In the genomic region with DNA sequence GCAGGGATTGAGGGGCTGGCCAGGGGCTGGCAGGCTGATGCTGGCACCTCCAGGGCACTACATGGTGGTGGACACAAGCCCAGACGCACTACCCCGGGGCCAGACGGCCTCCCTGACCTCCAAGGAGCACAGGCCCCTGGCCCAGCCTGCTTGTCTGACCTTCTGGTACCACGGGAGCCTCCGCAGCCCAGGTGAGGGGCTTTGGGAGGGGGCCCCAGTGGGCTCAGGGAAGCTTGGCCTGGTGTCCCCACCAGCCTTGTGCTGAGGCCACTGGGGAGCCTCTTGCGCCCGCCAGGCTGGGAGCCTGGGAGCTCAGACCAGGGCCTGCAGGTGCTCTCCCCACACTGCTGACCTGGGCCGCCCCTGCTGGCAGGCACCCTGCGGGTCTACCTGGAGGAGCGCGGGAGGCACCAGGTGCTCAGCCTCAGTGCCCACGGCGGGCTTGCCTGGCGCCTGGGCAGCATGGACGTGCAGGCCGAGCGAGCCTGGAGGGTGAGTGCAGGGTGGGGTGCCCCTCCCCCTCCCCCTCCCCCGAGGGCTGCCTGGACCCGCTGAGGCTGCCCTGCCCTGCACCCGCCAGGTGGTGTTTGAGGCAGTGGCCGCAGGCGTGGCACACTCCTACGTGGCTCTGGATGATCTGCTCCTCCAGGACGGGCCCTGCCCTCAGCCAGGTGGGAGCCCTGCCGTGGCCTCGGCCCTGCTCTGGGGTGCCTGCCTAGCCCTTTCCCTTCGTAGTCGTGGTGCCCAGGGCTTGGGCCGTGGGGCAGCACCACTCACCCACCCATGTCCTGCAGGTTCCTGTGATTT, we compare ENCODE assay signal across 10 cellular contexts. TPM values are rescaled to one million over a fixed set of nuclear protein-coding genes. Genes with fewer than 3 reads are reported as not detected.
DNase-seq lines count a peak whose midpoint lies in the region; ATAC-seq and TF ChIP-seq lines count a peak whose summit lies in the region.
"Had no signal": no experiment of that assay in that cellular context is flagged by ENCODE, and none has a peak within 500 bp of the region (broad histone marks: within the 10 kb centered on the region; RNA-seq: fewer than 3 reads in every experiment).

No MANE protein-coding gene starts in this region.

- ATAC-seq in left ventricle myocardium superior (no peak), HG02884 (IDR thresholded peaks at IDR 0.05; ENCODE audit: unreplicated experiment) (no peak)

- CTCF ChIA-PET in mammary epithelial cell (lab: Charles Lee; ENCODE audit: low non-redundant PET) (no interaction called here), PC-9 (lab: Charles Lee) (no interaction called here)

- H3K4me2 ChIP-seq in mammary epithelial cell (ENCODE audit: insufficient read depth, low read depth, low read length) (no peak overlapping the region), PC-9 (no peak overlapping the region)

- H4K20me1 ChIP-seq in mammary epithelial cell (ENCODE audit: insufficient read depth, low read length) (no peaks in the 10 kb centered on the region), PC-9 (ENCODE audit: insufficient read depth) (peaks cover 18% of the 10 kb centered on the region; the same call in 1 of the 2 replicates)

- H3K36me3 ChIP-seq in breast epithelium (peaks cover 2% of the 10 kb centered on the region), mammary epithelial cell (ENCODE audit: insufficient read depth, low read length) (no peaks in the 10 kb centered on the region), PC-9 (ENCODE audit: low read depth) (0 out of 2 replicates have a peak, but pooled peaks cover 8% of the 10 kb centered on the region), spleen (peaks cover 0 to 59% (median 24%) of the 10 kb centered on the region in 6 donors)

- TF ChIP-seq POLR2A in breast epithelium (IDR thresholded peaks at IDR 0.05) (no peak), spleen (IDR thresholded peaks at IDR 0.05) (no peak)

- no peaks in the 10 kb centered on the region for H3K9me3 ChIP-seq in breast epithelium
- no peaks in the 10 kb centered on the region for H3K9me3 ChIP-seq in mammary epithelial cell (replicated peaks; ENCODE audit: insufficient read depth, low read length)
- H3K9me3 ChIP-seq in PC-9 (ENCODE audit: insufficient read depth, low read depth): no peaks in the 10 kb centered on the region
- no peaks in the 10 kb centered on the region for H3K9me3 ChIP-seq in spleen

- H3K4me3 ChIP-seq in breast epithelium (no peak overlapping the region), mammary epithelial cell (replicated peaks in 1 of 3; ENCODE audit: insufficient read depth in 1 of 3, low read depth in 2 of 3, low read length in 3 of 3) (no peak overlapping the region), PC-9 (no peak overlapping the region), spleen (no peak overlapping the region)

- dilution Hi-C loops in mammary epithelial cell (cut with HindIII; ENCODE audit: low sequenced_read_pairs): loop anchor here (5.0 kb wide), 1 partner anchor 89 kb away; the partner anchor contains the start of gene C8G

- peaks cover 9% of the 10 kb centered on the region; the same call in 1 of the 2 replicates for H3F3A ChIP-seq in PC-9 (ENCODE audit: insufficient read depth, low read depth)

- no peaks in the 10 kb centered on the region for H3K27me3 ChIP-seq in breast epithelium
- H3K27me3 ChIP-seq in mammary epithelial cell (ENCODE audit: insufficient read depth, low read length): no peaks in the 10 kb centered on the region
- H3K27me3 ChIP-seq in PC-9 (ENCODE audit: insufficient read depth, low read depth): no peaks in the 10 kb centered on the region
- no peaks in the 10 kb centered on the region for H3K27me3 ChIP-seq in spleen (replicated peaks in 1 of 7)

- no TSS peak for BruUV-seq in mammary epithelial cell (replicated peaks; lab: Mats Ljungman, UMichigan)
- BruUV-seq in PC-9 (replicated peaks; lab: Mats Ljungman, UMichigan): no TSS peak

- intact Hi-C loops in breast epithelium (cut with DNase I; ENCODE audit: low total_unique reads): no loop called here
- intact Hi-C loops in mammary epithelial cell (cut with micrococcal nuclease): no loop called here
- intact Hi-C loops in PC-9 (cut with micrococcal nuclease; ENCODE audit: unreplicated experiment): no loop called here
- intact Hi-C loops in left ventricle myocardium superior (cut with micrococcal nuclease): no loop called here
- intact Hi-C loops in spleen (cut with DNase I; ENCODE audit: low total_unique reads): no loop called here

- in situ Hi-C loops in mammary epithelial cell (cut with MboI; ENCODE audit: low sequenced_read_pairs in 2 of 2): no loop called here

- H3K9me2 ChIP-seq in PC-9 (ENCODE audit: insufficient read depth): no peaks in the 10 kb centered on the region

- H2AFZ ChIP-seq in mammary epithelial cell (ENCODE audit: low read depth, low read length): no peak overlapping the region
- no peak overlapping the region for H2AFZ ChIP-seq in PC-9

- H3K9ac ChIP-seq in mammary epithelial cell (ENCODE audit: insufficient read depth, low read length): no peak overlapping the region

- H3K27ac ChIP-seq in breast epithelium: peak overlapping the region; percentile 66 to 79
- H3K27ac ChIP-seq in mammary epithelial cell (ENCODE audit: insufficient read depth, low read depth, low read length): no peak overlapping the region
- H3K27ac ChIP-seq in PC-9: no peak overlapping the region
- H3K27ac ChIP-seq in spleen: no peak overlapping the region

- DNase-seq in breast epithelium (ENCODE audit: low spot score in 2 of 2) (no peak), mammary epithelial cell (no peak), PC-9 (peak; percentile 12 to 21), left ventricle myocardium superior (peak; percentile 30), spleen (peak; percentile 72), NCI-H748 (lab: John Stamatoyannopoulos, UW; ENCODE audit: unreplicated experiment) (no peak), GM10266 (ENCODE audit: extremely low spot score) (no peak)
- DNase-seq: NK-92 treated with Interleukin-12 subunit alpha and Interleukin-12 subunit beta, amount 100 ng/mL, for 24 hours; stimulated activated CD4-positive, alpha-beta T cell treated with anti-CD3 and anti-CD28 coated beads, Interleukin-4, amount 100 ng/mL, for 4 hours had no signal

- H3K4me1 ChIP-seq in breast epithelium: peaks cover 0 to 12% of the 10 kb centered on the region in 2 donors
- peaks cover 12% of the 10 kb centered on the region for H3K4me1 ChIP-seq in mammary epithelial cell (ENCODE audit: insufficient read depth, low read length)
- no peaks in the 10 kb centered on the region for H3K4me1 ChIP-seq in PC-9 (replicated peaks; ENCODE audit: insufficient read depth)
- peaks cover 0 to 63% (median 28%) of the 10 kb centered on the region in 6 donors for H3K4me1 ChIP-seq in spleen

- TF ChIP-seq CTCF in breast epithelium (IDR thresholded peaks at IDR 0.05): no peak
- TF ChIP-seq CTCF in mammary epithelial cell (conservative IDR thresholded peaks at IDR 0.05 in 1 of 2, IDR thresholded peaks at IDR 0.05 in 1 of 2; ENCODE audit: extremely low read depth in 1 of 2, insufficient read depth in 1 of 2, low read depth in 1 of 2, low read length in 2 of 2): no peak
- no peak for TF ChIP-seq CTCF in PC-9 (conservative IDR thresholded peaks at IDR 0.05)
- TF ChIP-seq CTCF in spleen (IDR thresholded peaks at IDR 0.05 in 8 of 11, conservative IDR thresholded peaks at IDR 0.05 in 3 of 11): no peak
- TF ChIP-seq CTCF in GM10266 (IDR thresholded peaks at IDR 0.05; ENCODE audit: control insufficient read depth, insufficient read depth, low read depth, missing control alignments): no peak

- 88% methylated on average over 6 of the region's 29 CpGs for WGBS in mammary epithelial cell (ENCODE audit: low coverage, missing lambda C conversion rate)
- WGBS in spleen, 5 donors: 82 to 95% (median 87%) methylated on average over 6 to 29 of the region's 29 CpGs

- POLR2A ChIA-PET in PC-9 (lab: Charles Lee; ENCODE audit: unreplicated experiment): no interaction called here

- H3K79me2 ChIP-seq in mammary epithelial cell (ENCODE audit: insufficient read depth, low read length): no peaks in the 10 kb centered on the region
- H3K79me2 ChIP-seq in PC-9 (ENCODE audit: low read depth): no peaks in the 10 kb centered on the region

RNA-seq across cellular contexts. Expression of gene MAMDC4, which starts 5.7 kb away (rescaled TPM):
- total RNA-seq in breast epithelium: 1 to 10 TPM in 2 of 3 donors, under 1 TPM in 1; 0.64 to 5.6 (median 3.4) TPM
- total RNA-seq in mammary epithelial cell: 1 to 10 TPM in 1 of 2 donors, under 1 TPM in 1; 0.83 to 8.8 TPM
- 2.4 TPM for polyA plus RNA-seq in mammary epithelial cell
- not detected for polyA minus RNA-seq in mammary epithelial cell
- 9.2 and 11.6 TPM in 2 replicates for total RNA-seq in PC-9 (2021)
- 12.9 TPM for total RNA-seq in left ventricle myocardium superior
- 10 to 100 TPM in 5 of 7 donors, 1 to 10 TPM in 2; 5.4 to 20.8 (median 11.3) TPM for total RNA-seq in spleen
- 10 to 100 TPM in 2 of 3 donors, 1 to 10 TPM in 1; 4.9 to 32.0 (median 12.7) TPM for polyA plus RNA-seq in spleen

RNA-seq across cellular contexts. Expression of gene EDF1, which starts 8.3 kb away (rescaled TPM):
- total RNA-seq in breast epithelium (100 to 1,000 TPM; 334 to 365 (median 365) TPM), mammary epithelial cell (100 to 1,000 TPM; 146 to 357 TPM), PC-9 (2021) (275 and 338 TPM in 2 replicates), left ventricle myocardium superior (354 TPM), spleen (100 to 1,000 TPM; 184 to 241 (median 225) TPM)
- polyA plus RNA-seq in mammary epithelial cell (322 TPM), spleen (100 to 1,000 TPM; 347 to 462 (median 441) TPM)
- polyA minus RNA-seq in mammary epithelial cell: 138 TPM

RNA-seq across cellular contexts. Expression of gene PHPT1, which starts 8.6 kb away (rescaled TPM):
- total RNA-seq in breast epithelium (10 to 100 TPM; 43.2 to 70.8 (median 52.5) TPM), mammary epithelial cell (100 to 1,000 TPM in 1 of 2 donors, 10 to 100 TPM in 1; 55.3 to 143 TPM), PC-9 (2021) (112 and 114 TPM in 2 replicates), left ventricle myocardium superior (357 TPM), spleen (10 to 100 TPM; 32.3 to 71.0 (median 63.3) TPM)
- polyA plus RNA-seq in mammary epithelial cell (209 TPM), spleen (100 to 1,000 TPM in 2 of 3 donors, 10 to 100 TPM in 1; 95.9 to 117 (median 106) TPM)
- 20.8 TPM for polyA minus RNA-seq in mammary epithelial cell

RNA-seq across cellular contexts. Expression of gene AJM1, which starts 15.5 kb away (rescaled TPM):
- total RNA-seq in breast epithelium (1 to 10 TPM; 1.0 to 2.3 (median 1.1) TPM), mammary epithelial cell (1 to 10 TPM; 1.2 to 2.9 TPM), PC-9 (2021) (5.3 and 5.9 TPM in 2 replicates), left ventricle myocardium superior (9.1 TPM), spleen (10 to 100 TPM in 1 of 7 donors, 1 to 10 TPM in 6; 3.3 to 13.1 (median 6.3) TPM)
- polyA plus RNA-seq in mammary epithelial cell (0.40 TPM), spleen (1 to 10 TPM in 2 of 3 donors, under 1 TPM in 1; 0.91 to 3.9 (median 1.0) TPM)
- not detected for polyA minus RNA-seq in mammary epithelial cell

RNA-seq across cellular contexts. Expression of gene TRAF2, which starts 28.5 kb away (rescaled TPM):
- 1 to 10 TPM; 3.4 to 8.9 (median 8.5) TPM for total RNA-seq in breast epithelium
- 10 to 100 TPM in 1 of 2 donors, 1 to 10 TPM in 1; 8.3 to 27.8 TPM for total RNA-seq in mammary epithelial cell
- 18.4 TPM for polyA plus RNA-seq in mammary epithelial cell
- 24.0 TPM for polyA minus RNA-seq in mammary epithelial cell
- 42.7 and 48.0 TPM in 2 replicates for total RNA-seq in PC-9 (2021)
- total RNA-seq in left ventricle myocardium superior: 11.4 TPM
- total RNA-seq in spleen: 10 to 100 TPM; 14.9 to 49.7 (median 29.6) TPM
- polyA plus RNA-seq in spleen: 10 to 100 TPM; 13.6 to 23.1 (median 19.6) TPM

Comparison
In these comparisons a context has a peak if more than half of its experiments do, and no peak if none do; other contexts are left out.
1. H3K27ac ChIP-seq: peak in breast epithelium (2 of 2); none in mammary epithelial cell (single experiment), PC-9 (single experiment) and spleen (0 of 8).
2. DNase-seq: peak in PC-9 (2 of 2), left ventricle myocardium superior (single experiment) and spleen (single experiment); none in breast epithelium (0 of 2), mammary epithelial cell (single experiment), NCI-H748 (single experiment) and GM10266 (single experiment).